ENCODE assay signal across 14 cellular contexts in the genomic region with DNA sequence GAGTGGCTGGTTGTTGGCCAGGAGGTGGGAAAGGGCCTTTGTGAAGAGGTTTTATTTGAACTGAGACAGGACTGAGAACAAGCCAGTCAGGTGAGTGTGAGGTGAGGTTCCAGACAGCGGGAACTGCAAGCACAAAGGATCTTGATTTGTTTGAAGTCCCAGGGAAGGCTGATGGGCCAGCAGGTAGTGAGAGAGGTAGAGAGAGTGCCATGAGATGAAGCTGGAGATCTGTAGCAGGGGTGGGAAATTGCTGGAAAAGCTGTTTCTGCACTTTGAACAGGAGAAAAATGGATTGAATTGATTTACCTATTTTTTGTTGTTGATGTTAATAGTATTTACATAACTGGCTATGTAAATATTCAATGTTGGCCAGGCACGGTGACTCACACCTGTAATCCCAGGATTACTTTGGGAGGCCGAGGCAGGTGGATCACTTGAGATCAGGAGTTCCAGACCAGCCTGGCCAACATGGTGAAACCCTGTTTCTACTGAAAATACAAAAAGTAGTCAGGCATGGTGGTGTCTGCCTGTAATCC. TPM values are rescaled to one million over a fixed set of nuclear protein-coding genes. Genes with fewer than 3 reads are reported as not detected.
DNase-seq lines count a peak whose midpoint lies in the region; ATAC-seq, FAIRE-seq and TF ChIP-seq lines count a peak whose summit lies in the region.
"Had no signal": no experiment of that assay in that cellular context is flagged by ENCODE, and none has a peak within 500 bp of the region (broad histone marks: within the 10 kb centered on the region; RNA-seq: fewer than 3 reads in every experiment).

No MANE protein-coding gene starts in this region.

- no peaks in the 10 kb centered on the region for H4K20me1 ChIP-seq in smooth muscle cell (ENCODE audit: low read depth)

- H3K4me2 ChIP-seq in smooth muscle cell, result no peak overlapping the region

- H3K36me3 ChIP-seq in RWPE2 (ENCODE audit: low read depth) (no peaks in the 10 kb centered on the region), stomach (peaks cover 0 to 3% (median 1%) of the 10 kb centered on the region in 4 donors), smooth muscle cell (ENCODE audit: low read depth) (no peaks in the 10 kb centered on the region)

- H3K4me1 ChIP-seq in RWPE2 (ENCODE audit: insufficient read depth, poor library complexity, severe bottlenecking), result no peaks in the 10 kb centered on the region
- H3K4me1 ChIP-seq in stomach, result peaks cover 0 to 9% (median 2%) of the 10 kb centered on the region in 4 donors
- H3K4me1 ChIP-seq in smooth muscle cell (ENCODE audit: low read depth), result no peaks in the 10 kb centered on the region
- H3K4me1 ChIP-seq: parathyroid adenoma had no signal

- peak; percentile 3 to 28 for DNase-seq in NCI-H526 (lab: John Stamatoyannopoulos, UW)
- DNase-seq in NCI-H526 treated with DMSO at 0.1 percent for 48 hours (lab: John Stamatoyannopoulos, UW), result no peak
- DNase-seq in RWPE2 (ENCODE audit: low spot score), result no peak
- DNase-seq in stomach, result peak; percentile 47
- no peak for DNase-seq in smooth muscle cell (lab: John Stamatoyannopoulos, UW; ENCODE audit: unreplicated experiment)
- no peak for DNase-seq in GM19239 (ENCODE audit: insufficient read length, low spot score)
- DNase-seq: activated CD4-positive, alpha-beta T cell treated with anti-CD3 and anti-CD28 coated beads, Interleukin-2, amount 50 U/mL, for 48 hours; anterior cingulate cortex; midbrain; NCI-H2171; T-helper 2 cell had no signal

- TF ChIP-seq EP300 in stomach (IDR thresholded peaks at IDR 0.05), result no peak

- H2AFZ ChIP-seq in smooth muscle cell (ENCODE audit: low read depth), result no peak overlapping the region
- H2AFZ ChIP-seq: parathyroid adenoma had no signal

- intact Hi-C loops in stomach (cut with DNase I; ENCODE audit: low total_unique reads), result loop anchor here (10.0 kb wide), 1 partner anchor 87 kb away; the partner anchor contains the start of gene ZNF768

- WGBS in stomach, 5 donors, result 24 to 47% (median 37%) methylated on average over 3 of the region's 3 CpGs
- WGBS in smooth muscle cell (ENCODE audit: low lambda C conversion rate), result 72% methylated on average over 3 of the region's 3 CpGs

- H3K4me3 ChIP-seq in RWPE2 (ENCODE audit: severe bottlenecking) (no peak overlapping the region), stomach (no peak overlapping the region), smooth muscle cell (no peak overlapping the region)

- peak; percentile 23; the same call in 1 of the 3 replicates for ATAC-seq in RWPE2 (ENCODE audit: low read depth)

- no peaks in the 10 kb centered on the region for H3K79me2 ChIP-seq in smooth muscle cell (ENCODE audit: low read depth)
- H3K79me2 ChIP-seq: parathyroid adenoma had no signal

- H3K9me3 ChIP-seq in RWPE2 (ENCODE audit: severe bottlenecking), result no peaks in the 10 kb centered on the region
- H3K9me3 ChIP-seq in stomach, result no peaks in the 10 kb centered on the region
- H3K9me3 ChIP-seq in smooth muscle cell (replicated peaks; ENCODE audit: low read depth), result no peaks in the 10 kb centered on the region

- TF ChIP-seq CTCF in RWPE2 (IDR thresholded peaks at IDR 0.05; ENCODE audit: poor library complexity, severe bottlenecking), result no peak
- TF ChIP-seq CTCF in stomach (IDR thresholded peaks at IDR 0.05), result no peak
- TF ChIP-seq CTCF in smooth muscle cell (IDR thresholded peaks at IDR 0.05; ENCODE audit: borderline replicate concordance, insufficient read depth, poor library complexity, severe bottlenecking), result no peak

- TF ChIP-seq POLR2A in stomach (IDR thresholded peaks at IDR 0.05), result no peak

- H3K9ac ChIP-seq in smooth muscle cell (ENCODE audit: low read depth), result no peak overlapping the region
- H3K9ac ChIP-seq: parathyroid adenoma had no signal

- H3F3A ChIP-seq in smooth muscle cell (ENCODE audit: low read depth), result no peaks in the 10 kb centered on the region

- H3K27ac ChIP-seq in RWPE2 (ENCODE audit: poor library complexity, severe bottlenecking) (no peak overlapping the region), stomach (peak overlapping the region in 1 of 5 donors; percentile 30), smooth muscle cell (ENCODE audit: low read depth) (no peak overlapping the region)
- H3K27ac ChIP-seq: parathyroid adenoma had no signal

- no peak for FAIRE-seq in GM19239 (lab: Jason Lieb, UNC)
- FAIRE-seq: RCC 7860 had no signal

- H3K27me3 ChIP-seq in RWPE2 (ENCODE audit: insufficient read depth, poor library complexity, severe bottlenecking) (no peaks in the 10 kb centered on the region), stomach (no peaks in the 10 kb centered on the region), smooth muscle cell (ENCODE audit: low read depth) (no peaks in the 10 kb centered on the region)

RNA-seq across cellular contexts. Expression of gene DCTPP1, which starts 7.7 kb away (rescaled TPM):
- 10 to 100 TPM in 4 of 5 donors, not detected in 1; 15.5 to 47.8 (median 27.1) TPM for total RNA-seq in stomach
- polyA plus RNA-seq in stomach, result 10 to 100 TPM; 28.0 to 50.2 (median 50.1) TPM
- total RNA-seq in smooth muscle cell, result 18.4 and 18.6 TPM in 2 replicates
- 34.8 and 37.8 TPM in 2 replicates for polyA plus RNA-seq in smooth muscle cell

RNA-seq across cellular contexts. Expression of gene SEPHS2, which starts 8.1 kb away (rescaled TPM):
- 100 to 1,000 TPM in 1 of 5 donors, 10 to 100 TPM in 4; 30.7 to 167 (median 41.4) TPM for total RNA-seq in stomach
- 10 to 100 TPM; 36.8 to 66.1 (median 61.1) TPM for polyA plus RNA-seq in stomach
- total RNA-seq in smooth muscle cell, result 9.2 and 12.1 TPM in 2 replicates
- polyA plus RNA-seq in smooth muscle cell, result 26.4 and 30.5 TPM in 2 replicates

RNA-seq across cellular contexts. Expression of gene ZNF771, which starts 30.2 kb away (rescaled TPM):
- 10 to 100 TPM in 2 of 5 donors, 1 to 10 TPM in 3; 1.2 to 28.7 (median 6.7) TPM for total RNA-seq in stomach
- polyA plus RNA-seq in stomach, result 10 to 100 TPM in 1 of 3 donors, 1 to 10 TPM in 2; 3.4 to 11.0 (median 6.5) TPM
- total RNA-seq in smooth muscle cell, result 6.6 and 7.2 TPM in 2 replicates
- 14.5 and 20.9 TPM in 2 replicates for polyA plus RNA-seq in smooth muscle cell

RNA-seq across cellular contexts. Expression of gene ITGAL, which starts 35.0 kb away (rescaled TPM):
- total RNA-seq in stomach (100 to 1,000 TPM in 1 of 5 donors, 10 to 100 TPM in 2, 1 to 10 TPM in 2; 5.8 to 256 (median 11.3) TPM), smooth muscle cell (not detected in 2 replicates)
- polyA plus RNA-seq in stomach (1 to 10 TPM; 1.2 to 4.3 (median 1.2) TPM), smooth muscle cell (not detected in 2 replicates)
- total RNA-seq: A673 had no signal

RNA-seq across cellular contexts. Expression of gene ZNF48, which starts 42.4 kb away (rescaled TPM):
- total RNA-seq in stomach (10 to 100 TPM in 1 of 5 donors, 1 to 10 TPM in 4; 4.0 to 33.6 (median 5.4) TPM), smooth muscle cell (7.7 and 9.3 TPM in 2 replicates)
- polyA plus RNA-seq in stomach (1 to 10 TPM; 3.9 to 5.5 (median 4.6) TPM), smooth muscle cell (8.0 and 10.3 TPM in 2 replicates)

Comparison
In these comparisons a context has a peak if more than half of its experiments do, and no peak if none do; other contexts are left out.
1. DNase-seq: peak in NCI-H526 (2 of 2) and stomach (single experiment); none in NCI-H526 treated with DMSO at 0.1 percent for 48 hours (single experiment), RWPE2 (single experiment), smooth muscle cell (single experiment) and GM19239 (single experiment).